ENCODE assay signal across 7 cellular contexts in the genomic region with DNA sequence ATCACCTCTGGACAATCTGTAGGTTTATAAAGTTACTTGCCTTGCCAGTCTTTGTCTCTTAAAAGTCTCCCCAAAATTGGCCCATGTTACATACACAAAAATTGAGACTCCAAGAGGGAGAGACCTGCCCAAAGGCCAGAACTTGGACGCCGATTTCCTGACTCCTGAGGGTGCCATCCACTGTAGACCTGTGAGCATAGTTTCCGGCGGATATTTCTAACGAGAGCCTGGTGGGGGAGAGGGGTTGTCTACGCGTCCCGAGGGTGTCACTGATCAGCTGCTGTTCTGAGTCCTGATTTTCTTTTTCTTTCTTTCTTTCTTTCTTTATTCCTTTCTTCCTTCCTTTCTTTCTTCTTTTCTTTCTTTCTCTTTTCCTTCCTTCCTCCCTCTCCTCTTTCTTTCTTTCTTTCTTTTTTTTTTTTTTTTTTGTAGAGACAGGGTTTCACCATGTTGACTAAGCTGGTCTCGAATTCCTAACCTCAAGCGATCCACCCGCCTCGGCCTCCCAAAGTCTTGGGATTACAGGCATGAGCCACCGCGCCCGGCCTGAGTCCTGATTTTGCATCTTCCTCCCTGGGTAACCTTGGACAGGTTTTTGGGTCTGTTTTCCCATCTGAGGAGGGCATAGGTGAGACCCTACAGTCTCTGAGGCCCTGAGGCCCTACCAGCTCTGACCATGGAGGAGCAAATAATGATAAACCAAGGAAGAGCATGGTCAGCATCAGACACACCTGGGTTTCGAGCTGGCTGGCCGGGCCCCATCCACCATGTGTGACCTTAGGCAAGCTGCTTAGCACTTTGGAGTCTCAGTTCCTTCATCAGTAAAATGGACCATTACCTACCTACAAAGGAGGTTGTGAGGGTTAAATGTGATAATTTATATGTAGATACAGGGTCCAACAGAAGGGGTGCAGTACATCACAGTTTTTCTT.
A peak's percentile ranks its signal among the peaks of the same experiment; 100 is the strongest.
DNase-seq lines count a peak whose midpoint lies in the region; ATAC-seq and TF ChIP-seq lines count a peak whose summit lies in the region.

No MANE protein-coding gene starts in this region.

- H3K4me1 ChIP-seq in HEK293 (ENCODE audit: control insufficient read depth, insufficient read depth, low read length) (peaks cover 6% of the 10 kb centered on the region), iPS-15b (ENCODE audit: control insufficient read depth, insufficient read depth, low read length) (peaks cover 7% of the 10 kb centered on the region)

- peaks cover 22 to 24% of the 10 kb centered on the region in 2 experiments for H3K36me3 ChIP-seq in HEK293 (ENCODE audit: control insufficient read depth in 2 of 2, insufficient read depth in 1 of 2, low read length in 2 of 2)
- peaks cover 7% of the 10 kb centered on the region for H3K36me3 ChIP-seq in iPS-15b (ENCODE audit: control insufficient read depth, insufficient read depth, low read length)

- CTCF ChIA-PET in HEK293 (lab: Yijun Ruan, JAX) = interaction anchor here (0.5 to 7.0 kb wide), 30 partner anchors 8 to 1551 kb away, joined by 3 to 120 read pairs (median 4); partner anchors contain the start of gene CAMKK1

- TF ChIP-seq CTCF in HEK293 (tag by site-specific recombination; IDR thresholded peaks at IDR 0.05) = no peak

- no peak overlapping the region for H3K27ac ChIP-seq in HEK293 (ENCODE audit: extremely low read depth, low read depth, low read length)

- H3K27me3 ChIP-seq in iPS-15b (ENCODE audit: control insufficient read depth, insufficient read depth, low read length) = no peaks in the 10 kb centered on the region

- H3K9ac ChIP-seq in iPS-15b (ENCODE audit: low read depth, low read length) = peak overlapping the region; percentile 37

- H3K9me3 ChIP-seq in HEK293 (ENCODE audit: control insufficient read depth, insufficient read depth, low read depth, low read length) (no peaks in the 10 kb centered on the region), iPS-15b (ENCODE audit: control insufficient read depth, insufficient read depth, low read length) (no peaks in the 10 kb centered on the region)

- peak; percentile 32 for DNase-seq in RPMI8226
- DNase-seq in skeletal muscle cell (ENCODE audit: low read depth) = no peak
- DNase-seq in OCI-M1 (lab: John Stamatoyannopoulos, UW) = no peak

- no peak overlapping the region for H3K4me3 ChIP-seq in HEK293 (ENCODE audit: low read depth, low read length)
- no peak overlapping the region for H3K4me3 ChIP-seq in iPS-15b (ENCODE audit: low read depth, low read length)
- peak overlapping the region; percentile 21 for H3K4me3 ChIP-seq in skeletal muscle cell (ENCODE audit: low read depth, low read length)

- no peak for TF ChIP-seq POLR2A in GM18505 (IDR thresholded peaks at IDR 0.05; ENCODE audit: borderline replicate concordance, extremely low read depth, insufficient read depth, insufficient read length)

- POLR2A ChIA-PET in HEK293 (lab: Yijun Ruan, JAX) = interaction anchor here (0.5 to 2.0 kb wide), 14 partner anchors 11 to 211 kb away, joined by 3 to 13 read pairs (median 4); partner anchors contain the start of genes CAMKK1, CTNS, HASPIN and SHPK

- ATAC-seq in GM21390 (IDR thresholded peaks at IDR 0.05; ENCODE audit: unreplicated experiment) (no peak), GM18505 (IDR thresholded peaks at IDR 0.05; ENCODE audit: unreplicated experiment) (no peak)

TF ChIP-seq in HEK293, 187 proteins besides CTCF, POLR2A, EP300 and RAD21:
- TF ChIP-seq ZNF174 (tag by site-specific recombination; IDR thresholded peaks at IDR 0.05) = no peak
- peak; percentile 82 for TF ChIP-seq ZNF366 (tag by site-specific recombination; conservative IDR thresholded peaks at IDR 0.05)
- no peak for TF ChIP-seq ZNF221 (tag by site-specific recombination; IDR thresholded peaks at IDR 0.05; ENCODE audit: borderline replicate concordance)
